Comparison of ENCODE assay signal across 24 cellular contexts in genomic region chr5:59500014-59500413, GRCh38.
"Had no signal": no experiment of that assay in that cellular context is flagged by ENCODE, and none has a peak within 500 bp of the region (broad histone marks: within the 10 kb centered on the region; RNA-seq: fewer than 3 reads in every experiment).

No MANE protein-coding gene starts in this region.

- DNase-seq: activated CD4-positive, alpha-beta T cell treated with anti-CD3 and anti-CD28 coated beads for 48 hours; activated CD4-positive, alpha-beta T cell treated with anti-CD3 and anti-CD28 coated beads, Interleukin-2, amount 50 U/mL, for 4 hours; activated CD4-positive, CD25-positive, alpha-beta regulatory T cell treated with anti-CD3 and anti-CD28 coated beads, Interleukin-2, amount 50 U/mL, for 72 hours; activated CD8-positive, alpha-beta memory T cell treated with anti-CD3 and anti-CD28 coated beads, Interleukin-2, amount 10 ng/mL, durations not matched to agents 7 days and 5 days; activated effector memory CD4-positive, alpha-beta T cell treated with Interleukin-2 at 50 U/mL for 16 hours; activated naive CD4-positive, alpha-beta T cell; activated T-cell treated with anti-CD3 and anti-CD28 coated beads, Interleukin-2, amount 50 U/mL, for 24 hours; amniotic stem cell; NCI-H1092 treated with DMSO at 0.1 percent for 48 hours; NCI-H1417 treated with DMSO at 0.1 percent for 48 hours; NCI-H187; NCI-H2081; NCI-H526 treated with DMSO at 0.1 percent for 48 hours; NCI-H82; NK-92 treated with Interleukin-12 subunit alpha and Interleukin-12 subunit beta, amount 100 ng/mL, for 24 hours; OCI-M1; SHP77 treated with DMSO at 0.1 percent for 48 hours; T-helper 17 cell; T-helper 9 cell had no signal

- H3K4me3 ChIP-seq: ascending aorta had no signal

- ATAC-seq: activated CD8-positive, alpha-beta memory T cell treated with anti-CD3 and anti-CD28 coated beads, Interleukin-2, amount 10 ng/mL, durations not matched to agents 7 days and 5 days; Panc1; T-helper 17 cell; WTC11 had no signal

- H3K9me3 ChIP-seq: ascending aorta had no signal

- H3K4me1 ChIP-seq: ascending aorta had no signal

- H3K27ac ChIP-seq: ascending aorta, KMS-11, RWPE1 had no signal

- H3K36me3 ChIP-seq: ascending aorta had no signal

- H3K27me3 ChIP-seq: ascending aorta had no signal
